35 cellular contexts compared by ENCODE assay signal in genomic region chr16:6133009-6133408, GRCh38.
"Had no signal": no experiment of that assay in that cellular context is flagged by ENCODE, and none has a peak within 500 bp of the region (broad histone marks: within the 10 kb centered on the region; RNA-seq: fewer than 3 reads in every experiment).

No MANE protein-coding gene starts in this region.

- H3K36me3 Mint-ChIP-seq: activated CD4-positive, alpha-beta memory T cell treated with anti-CD3 and anti-CD28 coated beads for 36 hours; activated naive CD4-positive, alpha-beta T cell treated with anti-CD3 and anti-CD28 coated beads, Interleukin-2, amount 50 U/mL, for 24 hours; activated naive CD8-positive, alpha-beta T cell; activated naive CD8-positive, alpha-beta T cell treated with anti-CD3 and anti-CD28 coated beads, Interleukin-2, amount 10 ng/mL, durations not matched to agents 7 days and 5 days; brain; T-cell had no signal

- H3K4me3 Mint-ChIP-seq: activated B cell treated with CpG ODN at 0.5 μM for 24 hours; activated CD4-positive, alpha-beta memory T cell treated with anti-CD3 and anti-CD28 coated beads for 36 hours; activated CD4-positive, alpha-beta T cell treated with anti-CD3 and anti-CD28 coated beads, Interleukin-2, amount 10 ng/mL, durations not matched to agents 24 days and 14 days; activated CD8-positive, alpha-beta T cell treated with anti-CD3 and anti-CD28 coated beads for 36 hours; activated naive CD4-positive, alpha-beta T cell treated with anti-CD3 and anti-CD28 coated beads for 36 hours; activated naive CD4-positive, alpha-beta T cell treated with anti-CD3 and anti-CD28 coated beads, Interleukin-2, amount 50 U/mL, for 24 hours; activated naive CD8-positive, alpha-beta T cell; activated naive CD8-positive, alpha-beta T cell treated with anti-CD3 and anti-CD28 coated beads, Interleukin-2, amount 10 ng/mL, durations not matched to agents 7 days and 5 days; activated naive CD8-positive, alpha-beta T cell treated with anti-CD3 and anti-CD28 coated beads, Interleukin-2, amount 50 U/mL, for 24 hours; activated T-cell treated with anti-CD3 and anti-CD28 coated beads, Interleukin-2, amount 50 U/mL, for 4 hours; activated T-cell treated with anti-CD3 and anti-CD28 coated beads, Interleukin-2, amount 50 U/mL, for 72 hours; activated T-helper 1 cell treated with anti-CD3 and anti-CD28 coated beads, Interleukin-12 subunit alpha, Interleukin-12 subunit beta, Interleukin-2, Interleukin-4 antibody, amounts not matched to agents 30 ng/mL and 10 ng/mL and 1 ng/mL, durations not matched to agents 14 hours and 24 hours and 36 hours; activated T-helper 17 cell treated with anti-CD3 and anti-CD28 coated beads, Interleukin-2, amount 50 U/mL, for 72 hours; brain; central memory CD8-positive, alpha-beta T cell; T-cell; T-helper 2 cell treated with Interferon-gamma antibody and Interleukin-4, amounts not matched to agents 5 μg/mL and 100 μg/mL, for 36 hours had no signal

- H3K27me3 ChIP-seq: ascending aorta, cardiac muscle cell had no signal

- H3K27me3 Mint-ChIP-seq: activated B cell treated with CpG ODN at 0.5 μM for 24 hours; activated CD4-positive, alpha-beta memory T cell treated with anti-CD3 and anti-CD28 coated beads for 36 hours; activated CD4-positive, alpha-beta T cell treated with anti-CD3 and anti-CD28 coated beads, Interleukin-2, amount 10 ng/mL, durations not matched to agents 24 days and 14 days; activated CD8-positive, alpha-beta T cell treated with anti-CD3 and anti-CD28 coated beads for 36 hours; activated naive CD4-positive, alpha-beta T cell treated with anti-CD3 and anti-CD28 coated beads, Interleukin-2, amount 50 U/mL, for 24 hours; activated naive CD8-positive, alpha-beta T cell; activated naive CD8-positive, alpha-beta T cell treated with anti-CD3 and anti-CD28 coated beads, Interleukin-2, amount 10 ng/mL, durations not matched to agents 7 days and 5 days; activated naive CD8-positive, alpha-beta T cell treated with anti-CD3 and anti-CD28 coated beads, Interleukin-2, amount 50 U/mL, for 24 hours; activated T-helper 17 cell treated with anti-CD3 and anti-CD28 coated beads, Interleukin-2, amount 50 U/mL, for 72 hours; central memory CD8-positive, alpha-beta T cell; T-cell had no signal

- H3K4me1 Mint-ChIP-seq: activated B cell treated with CpG ODN at 0.5 μM for 24 hours; activated CD4-positive, alpha-beta T cell treated with anti-CD3 and anti-CD28 coated beads, Interleukin-2, amount 10 ng/mL, durations not matched to agents 24 days and 14 days; activated naive CD4-positive, alpha-beta T cell treated with anti-CD3 and anti-CD28 coated beads, Interleukin-2, amount 50 U/mL, for 24 hours; activated naive CD8-positive, alpha-beta T cell treated with anti-CD3 and anti-CD28 coated beads, Interleukin-2, amount 10 ng/mL, durations not matched to agents 7 days and 5 days; activated naive CD8-positive, alpha-beta T cell treated with anti-CD3 and anti-CD28 coated beads, Interleukin-2, amount 50 U/mL, for 24 hours; activated T-helper 17 cell treated with anti-CD3 and anti-CD28 coated beads, Interleukin-2, amount 50 U/mL, for 72 hours; central memory CD8-positive, alpha-beta T cell; T-cell had no signal

- H3K36me3 ChIP-seq: ascending aorta, cardiac muscle cell had no signal

- H3K27ac ChIP-seq: ascending aorta, cardiac muscle cell, VCaP had no signal

- DNase-seq: activated B cell treated with CpG ODN at 0.5 μM for 24 hours; activated CD4-positive, alpha-beta memory T cell treated with anti-CD3 and anti-CD28 coated beads for 36 hours; activated CD4-positive, alpha-beta T cell treated with anti-CD3 and anti-CD28 coated beads for 4 hours; activated CD4-positive, alpha-beta T cell treated with anti-CD3 and anti-CD28 coated beads, Interleukin-2, amount 10 ng/mL, durations not matched to agents 24 days and 14 days; activated CD4-positive, alpha-beta T cell treated with anti-CD3 and anti-CD28 coated beads, Interleukin-2, amount 50 U/mL, for 1 hour; activated CD4-positive, alpha-beta T cell treated with anti-CD3 and anti-CD28 coated beads, Interleukin-2, amount 50 U/mL, for 4 hours; activated CD4-positive, CD25-positive, alpha-beta regulatory T cell treated with anti-CD3 and anti-CD28 coated beads, Interleukin-2, amount 50 U/mL, for 72 hours; activated CD8-positive, alpha-beta memory T cell treated with anti-CD3 and anti-CD28 coated beads, Interleukin-2, amount 50 U/mL, for 4 hours; activated CD8-positive, alpha-beta T cell treated with anti-CD3 and anti-CD28 coated beads for 36 hours; activated effector memory CD4-positive, alpha-beta T cell treated with anti-CD3 and anti-CD28 coated beads, Interleukin-2, amount 50 U/mL, for 16 hours; activated gamma-delta T cell treated with Interleukin-2 at 50 U/mL for 16 hours; activated naive CD4-positive, alpha-beta T cell; activated naive CD4-positive, alpha-beta T cell treated with anti-CD3 and anti-CD28 coated beads for 36 hours; activated naive CD8-positive, alpha-beta T cell treated with anti-CD3 and anti-CD28 coated beads, Interleukin-2, amount 10 ng/mL, durations not matched to agents 7 days and 5 days; activated naive CD8-positive, alpha-beta T cell treated with anti-CD3 and anti-CD28 coated beads, Interleukin-2, amount 50 U/mL, for 24 hours; activated T-cell treated with anti-CD3 and anti-CD28 coated beads for 4 hours; activated T-cell treated with anti-CD3 and anti-CD28 coated beads, Interleukin-2, amount 50 U/mL, for 1 hour; activated T-cell treated with anti-CD3 and anti-CD28 coated beads, Interleukin-2, amount 50 U/mL, for 4 hours; activated T-cell treated with anti-CD3 and anti-CD28 coated beads, Interleukin-2, amount 50 U/mL, for 72 hours; amygdala; anterior cingulate cortex; cerebellar nuclear complex; T-cell; T-helper 2 cell; T-helper 9 cell had no signal

- H3K4me1 ChIP-seq: ascending aorta had no signal

- H3K27ac Mint-ChIP-seq: activated B cell treated with CpG ODN at 0.5 μM for 24 hours; activated CD4-positive, alpha-beta memory T cell treated with anti-CD3 and anti-CD28 coated beads for 36 hours; activated CD4-positive, alpha-beta T cell treated with anti-CD3 and anti-CD28 coated beads, Interleukin-2, amount 10 ng/mL, durations not matched to agents 24 days and 14 days; activated CD8-positive, alpha-beta T cell treated with anti-CD3 and anti-CD28 coated beads for 36 hours; activated naive CD4-positive, alpha-beta T cell treated with anti-CD3 and anti-CD28 coated beads for 36 hours; activated naive CD4-positive, alpha-beta T cell treated with anti-CD3 and anti-CD28 coated beads, Interleukin-2, amount 50 U/mL, for 24 hours; activated naive CD8-positive, alpha-beta T cell; activated naive CD8-positive, alpha-beta T cell treated with anti-CD3 and anti-CD28 coated beads, Interleukin-2, amount 10 ng/mL, durations not matched to agents 7 days and 5 days; activated naive CD8-positive, alpha-beta T cell treated with anti-CD3 and anti-CD28 coated beads, Interleukin-2, amount 50 U/mL, for 24 hours; activated T-cell treated with anti-CD3 and anti-CD28 coated beads, Interleukin-2, amount 50 U/mL, for 72 hours; activated T-helper 1 cell treated with anti-CD3 and anti-CD28 coated beads, Interleukin-12 subunit alpha, Interleukin-12 subunit beta, Interleukin-2, Interleukin-4 antibody, amounts not matched to agents 30 ng/mL and 10 ng/mL and 1 ng/mL, durations not matched to agents 14 hours and 24 hours and 36 hours; activated T-helper 17 cell treated with anti-CD3 and anti-CD28 coated beads, Interleukin-2, amount 50 U/mL, for 72 hours; T-cell; T-helper 2 cell treated with Interferon-gamma antibody and Interleukin-4, amounts not matched to agents 5 μg/mL and 100 μg/mL, for 36 hours had no signal

- ATAC-seq: activated CD8-positive, alpha-beta T cell treated with anti-CD3 and anti-CD28 coated beads for 36 hours; activated naive CD8-positive, alpha-beta T cell treated with anti-CD3 and anti-CD28 coated beads, Interleukin-2, amount 50 U/mL, for 24 hours; activated T-cell treated with anti-CD3 and anti-CD28 coated beads, Interleukin-2, amount 50 U/mL, for 4 hours; activated T-cell treated with anti-CD3 and anti-CD28 coated beads, Interleukin-2, amount 50 U/mL, for 72 hours; activated T-helper 17 cell treated with anti-CD3 and anti-CD28 coated beads, Interleukin-2, amount 50 U/mL, for 72 hours; T-cell had no signal

- H3K9me3 ChIP-seq: ascending aorta had no signal

- H3K4me3 ChIP-seq: ascending aorta, cardiac muscle cell had no signal
